In the genomic region with DNA sequence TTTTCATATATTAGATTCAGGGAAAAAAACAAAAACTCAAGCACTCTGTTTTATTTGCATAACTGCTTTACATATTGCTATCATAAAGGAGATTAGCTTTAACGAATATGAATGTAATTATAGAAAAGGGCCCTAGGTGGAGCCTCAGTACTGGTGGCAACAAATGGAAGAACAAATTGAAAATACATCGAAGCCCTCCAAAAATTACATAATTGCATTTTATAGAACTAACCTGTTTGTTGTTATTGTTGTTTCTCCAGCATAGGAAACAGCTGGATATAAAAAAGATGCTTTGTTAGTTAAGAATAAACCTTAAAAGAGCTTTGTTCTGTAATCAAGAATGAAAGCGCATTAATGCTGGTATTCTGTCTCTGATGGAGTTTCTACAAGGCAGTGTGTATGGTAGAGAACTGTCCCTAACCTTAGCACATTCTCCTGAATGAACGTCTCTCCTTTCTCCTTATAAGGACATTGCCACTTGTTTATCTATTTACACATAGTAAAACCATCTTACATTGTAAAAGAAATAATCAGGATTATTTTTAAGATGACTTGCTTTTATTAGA, we compare ENCODE assay signal across 8 cellular contexts. TPM values are rescaled to one million over a fixed set of nuclear protein-coding genes. Genes with fewer than 3 reads are reported as not detected.
A peak's percentile ranks its signal among the peaks of the same experiment; 100 is the strongest.
DNase-seq lines count a peak whose midpoint lies in the region; ATAC-seq, FAIRE-seq and TF ChIP-seq lines count a peak whose summit lies in the region.

No MANE protein-coding gene starts in this region.

- no peaks in the 10 kb centered on the region for H3K79me2 ChIP-seq in mammary epithelial cell (ENCODE audit: insufficient read depth, low read length)
- H3K79me2 ChIP-seq in HepG2 (ENCODE audit: insufficient read depth, low read length) = no peaks in the 10 kb centered on the region

- peak; percentile 91 for ATAC-seq in GM19023 (IDR thresholded peaks at IDR 0.05; ENCODE audit: unreplicated experiment)
- peak; percentile 56 for ATAC-seq in HG03196 (IDR thresholded peaks at IDR 0.05; ENCODE audit: unreplicated experiment)
- peak; percentile 77 for ATAC-seq in HepG2

- intact Hi-C loops in CD14-positive monocyte (cut with micrococcal nuclease) (no loop called here), mammary epithelial cell (cut with micrococcal nuclease) (loop anchor here (1.0 to 2.0 kb wide), 5 partner anchors 34 to 297 kb away; a partner anchor contains a TSS), HepG2 (cut with micrococcal nuclease; ENCODE audit: unreplicated experiment) (loop anchor here (1.0 to 5.0 kb wide), 4 partner anchors 34 to 142 kb away; a partner anchor contains a TSS), uterus (cut with DNase I; ENCODE audit: low total_unique reads) (no loop called here)

- peak; percentile 78 for TF ChIP-seq RAD21 in HepG2 (CRISPR knock-in tag; IDR thresholded peaks at IDR 0.05)

- H3K4me2 ChIP-seq in mammary epithelial cell (ENCODE audit: insufficient read depth, low read depth, low read length) (peak overlapping the region; percentile 74), HepG2 (ENCODE audit: low read depth, low read length) (peak overlapping the region; percentile 21; the same call in 1 of the 2 replicates)

- no peak overlapping the region for H3K4me3 Mint-ChIP-seq in CD14-positive monocyte

- H3K27me3 Mint-ChIP-seq in CD14-positive monocyte (ENCODE audit: low read depth in 3 of 3) = peaks cover 0 to 2% (median 0%) of the 10 kb centered on the region in 3 donors

- no peak overlapping the region for H3K27ac Mint-ChIP-seq in CD14-positive monocyte

- BruUV-seq in mammary epithelial cell (replicated peaks; lab: Mats Ljungman, UMichigan) = no TSS peak
- no TSS peak for BruUV-seq in HepG2 (replicated peaks; lab: Mats Ljungman, UMichigan)

- peaks cover 17% of the 10 kb centered on the region for H3K4me1 ChIP-seq in mammary epithelial cell (ENCODE audit: insufficient read depth, low read length)
- peaks cover 41% of the 10 kb centered on the region for H3K4me1 ChIP-seq in HepG2 (ENCODE audit: insufficient read depth, low read length)
- H3K4me1 ChIP-seq in uterus = no peaks in the 10 kb centered on the region

- FAIRE-seq in HepG2 (lab: Jason Lieb, UNC) = no peak

- CTCF ChIA-PET in mammary epithelial cell (lab: Charles Lee; ENCODE audit: low non-redundant PET) = interaction anchor here (0.5 to 1.6 kb wide), 3 partner anchors 41 to 192 kb away, joined by 3 to 15 read pairs (median 3); no protein-coding TSS in a partner anchor
- CTCF ChIA-PET in HepG2 (lab: Yijun Ruan, JAX; ENCODE audit: low intra/inter-chr PET ratio, low total read pairs) = interaction anchor here (1.1 to 2.5 kb wide), 4 partner anchors 78 to 143 kb away, joined by 3 to 23 read pairs (median 7); no protein-coding TSS in a partner anchor

- H2AFZ ChIP-seq in mammary epithelial cell (ENCODE audit: low read depth, low read length) (peak overlapping the region; percentile 41), HepG2 (ENCODE audit: low read length) (no peak overlapping the region)

- H3K9ac ChIP-seq in mammary epithelial cell (ENCODE audit: insufficient read depth, low read length) (peak overlapping the region; percentile 26), HepG2 (ENCODE audit: insufficient read depth, low read depth, low read length) (no peak overlapping the region)

- in situ Hi-C loops in mammary epithelial cell (cut with MboI; ENCODE audit: low sequenced_read_pairs in 2 of 2) (no loop called here), HepG2 (cut with HindIII; ENCODE audit: extremely low pct_ligation_motif_present, low pct_unique_long_range_greater_than_20kb) (loop anchor here (5.0 kb wide), 3 partner anchors 36 to 146 kb away; no protein-coding TSS in a partner anchor)

- H3K9me3 ChIP-seq in mammary epithelial cell (replicated peaks; ENCODE audit: insufficient read depth, low read length) = no peaks in the 10 kb centered on the region
- no peaks in the 10 kb centered on the region for H3K9me3 ChIP-seq in HepG2 (ENCODE audit: low read length)
- H3K9me3 ChIP-seq in uterus = no peaks in the 10 kb centered on the region

- TF ChIP-seq POLR2A in HepG2 (IDR thresholded peaks at IDR 0.05; ENCODE audit: insufficient read depth in 1 of 2, low read depth in 2 of 2, low read length in 2 of 2) (no peak), uterus (IDR thresholded peaks at IDR 0.05) (no peak)

- POLR2A ChIA-PET in HepG2 (lab: Yijun Ruan, JAX) = interaction anchor here (2.1 kb wide), 1 partner anchor 60 kb away, joined by 5 read pairs; a partner anchor contains a TSS

- TF ChIP-seq CTCF in CD14-positive monocyte (IDR thresholded peaks at IDR 0.05) = peak; percentile 79
- TF ChIP-seq CTCF in mammary epithelial cell (conservative IDR thresholded peaks at IDR 0.05 in 1 of 2, IDR thresholded peaks at IDR 0.05 in 1 of 2; ENCODE audit: extremely low read depth in 1 of 2, insufficient read depth in 1 of 2, low read depth in 1 of 2, low read length in 2 of 2) = peak; percentile 52 to 71
- peak; percentile 65 for TF ChIP-seq CTCF in HepG2 (CRISPR knock-in tag; IDR thresholded peaks at IDR 0.05)
- TF ChIP-seq CTCF in uterus (IDR thresholded peaks at IDR 0.05) = peak; percentile 53 to 72 (median 62)

- WGBS in mammary epithelial cell (ENCODE audit: low coverage, missing lambda C conversion rate) = 18% methylated on average over 4 of the region's 4 CpGs
- WGBS in HepG2 (ENCODE audit: low lambda C conversion rate) = 33% methylated on average over 4 of the region's 4 CpGs

- H3K27ac ChIP-seq in mammary epithelial cell (ENCODE audit: insufficient read depth, low read depth, low read length) (peak overlapping the region; percentile 7), HepG2 (ENCODE audit: extremely low read length, insufficient read depth, low read length) (peak overlapping the region; percentile 34), uterus (peak overlapping the region in 1 of 2 donors; percentile 45)

- H3K27me3 ChIP-seq in mammary epithelial cell (ENCODE audit: insufficient read depth, low read length) = no peaks in the 10 kb centered on the region
- no peaks in the 10 kb centered on the region for H3K27me3 ChIP-seq in HepG2 (ENCODE audit: control insufficient read depth in 1 of 2, insufficient read depth in 2 of 2, low read length in 2 of 2)
- H3K27me3 ChIP-seq in uterus = no peaks in the 10 kb centered on the region

- H3K36me3 ChIP-seq in mammary epithelial cell (ENCODE audit: insufficient read depth, low read length) = no peaks in the 10 kb centered on the region
- no peaks in the 10 kb centered on the region for H3K36me3 ChIP-seq in HepG2 (replicated peaks in 1 of 2; ENCODE audit: control insufficient read depth in 1 of 2, insufficient read depth in 2 of 2, low read length in 2 of 2)
- no peaks in the 10 kb centered on the region for H3K36me3 ChIP-seq in uterus

- no peaks in the 10 kb centered on the region for H4K20me1 ChIP-seq in mammary epithelial cell (ENCODE audit: insufficient read depth, low read length)
- H4K20me1 ChIP-seq in HepG2 (ENCODE audit: insufficient read depth, low read length) = no peaks in the 10 kb centered on the region

- H3K4me3 ChIP-seq in mammary epithelial cell (replicated peaks in 1 of 3; ENCODE audit: insufficient read depth in 1 of 3, low read depth in 2 of 3, low read length in 3 of 3) (peak overlapping the region in 2 of 3 experiments; percentile 24 to 36), HepG2 (replicated peaks in 1 of 3; ENCODE audit: insufficient read depth in 1 of 3, low read depth in 2 of 3, low read length in 3 of 3) (no peak overlapping the region), uterus (no peak overlapping the region)

- no peak for DNase-seq in CD14-positive monocyte (ENCODE audit: low spot score)
- peak; percentile 52 for DNase-seq in NCI-H446 treated with DMSO at 0.1 percent for 48 hours (lab: John Stamatoyannopoulos, UW)
- peak; percentile 36 for DNase-seq in mammary epithelial cell
- peak; percentile 41 for DNase-seq in HepG2 (ENCODE audit: low spot score)
- DNase-seq in uterus = no peak
- DNase-seq in LoVo (ENCODE audit: low spot score) = no peak

- peaks cover 5% of the 10 kb centered on the region for H3K4me1 Mint-ChIP-seq in CD14-positive monocyte

- TF ChIP-seq EP300 in HepG2 (IDR thresholded peaks at IDR 0.05; ENCODE audit: low read depth in 2 of 2, low read length in 2 of 2) = no peak
- no peak for TF ChIP-seq EP300 in HepG2 (CRISPR knock-in tag; IDR thresholded peaks at IDR 0.05; ENCODE audit: borderline replicate concordance)

- no peaks in the 10 kb centered on the region for H3K9me3 Mint-ChIP-seq in CD14-positive monocyte

- dilution Hi-C loops in mammary epithelial cell (cut with HindIII; ENCODE audit: low sequenced_read_pairs) = no loop called here

- H3K36me3 Mint-ChIP-seq in CD14-positive monocyte = no peaks in the 10 kb centered on the region

RNA-seq across cellular contexts. Expression of a gene that starts 33.7 kb away (rescaled TPM):
- under 1 TPM in 1 of 2 donors, not detected in 1; 0.08 TPM for polyA plus RNA-seq in CD14-positive monocyte
- total RNA-seq in mammary epithelial cell = 10 to 100 TPM in 1 of 2 donors, 1 to 10 TPM in 1; 4.8 to 20.0 TPM
- polyA plus RNA-seq in mammary epithelial cell = 0.63 TPM
- polyA minus RNA-seq in mammary epithelial cell = not detected
- total RNA-seq in HepG2 (2016; rRNA removed; fragmentation: Illumina TruSeq; extraction: Trizol) = 4.6 and 7.7 TPM in 2 replicates
- 1.9 and 2.0 TPM in 2 replicates for total RNA-seq in HepG2 (2016; cell fraction: cytosol; rRNA removed; fragmentation: Illumina TruSeq; extraction: Trizol; ENCODE audit: low read depth)
- total RNA-seq in HepG2 (2016; cell fraction: insoluble cytoplasmic fraction; rRNA removed; fragmentation: Illumina TruSeq; extraction: Trizol) = 4.0 and 7.6 TPM in 2 replicates
- total RNA-seq in HepG2 (2016; cell fraction: membrane; rRNA removed; fragmentation: Illumina TruSeq; extraction: Trizol) = 2.3 TPM in 2 replicates
- 7.1 and 7.4 TPM in 2 replicates for total RNA-seq in HepG2 (2016; cell fraction: nucleus; rRNA removed; fragmentation: Illumina TruSeq; extraction: Trizol)
- polyA plus RNA-seq in HepG2 (2011; rRNA removed) = 0.56 and 0.84 TPM in 2 replicates
- polyA plus RNA-seq in HepG2 (2011; cell fraction: cytosol; rRNA removed) = 0.28 and 0.45 TPM in 2 replicates
- 0.48 and 0.57 TPM in 2 replicates for polyA plus RNA-seq in HepG2 (2011; cell fraction: nucleus; rRNA removed)
- 1.3 and 1.8 TPM in 2 replicates for polyA plus RNA-seq in HepG2 (2012)
- polyA plus RNA-seq in HepG2 (2016; cell fraction: cytosol; fragmentation: Illumina TruSeq; extraction: Trizol; ENCODE audit: low read depth) = 0.10 TPM in 2 replicates
- 3.7 and 4.7 TPM in 2 replicates for polyA plus RNA-seq in HepG2 (2016; cell fraction: insoluble cytoplasmic fraction; fragmentation: Illumina TruSeq; extraction: Trizol; ENCODE audit: low read depth)
- polyA plus RNA-seq in HepG2 (2016; cell fraction: membrane; fragmentation: Illumina TruSeq; extraction: Trizol; ENCODE audit: low read depth) = 0.31 and 0.45 TPM in 2 replicates
- 4.2 and 5.1 TPM in 2 replicates for polyA plus RNA-seq in HepG2 (2016; cell fraction: nucleus; fragmentation: Illumina TruSeq; extraction: Trizol; ENCODE audit: insufficient read depth, low read depth)
- polyA minus RNA-seq in HepG2 (2011; rRNA and poly(A)+ RNA removed; ENCODE audit: low replicate concordance) = 0.14 and 0.62 TPM in 2 replicates
- 1.2 and 1.7 TPM in 2 replicates for polyA minus RNA-seq in HepG2 (2011; cell fraction: cytosol; rRNA and poly(A)+ RNA removed)
- polyA minus RNA-seq in HepG2 (2011; cell fraction: nucleus; rRNA and poly(A)+ RNA removed) = 5.3 and 6.7 TPM in 2 replicates
- 10 to 100 TPM in 2 of 4 donors, 1 to 10 TPM in 2; 3.6 to 18.0 (median 9.3) TPM for total RNA-seq in uterus

Comparison
In these comparisons a context has a peak if more than half of its experiments do, and no peak if none do; other contexts are left out.
1. DNase-seq: peak in NCI-H446 treated with DMSO at 0.1 percent for 48 hours (single experiment), mammary epithelial cell (single experiment) and HepG2 (single experiment); none in CD14-positive monocyte (single experiment), uterus (0 of 2) and LoVo (single experiment).
2. H3K4me3 ChIP-seq: peak in mammary epithelial cell (2 of 3); none in HepG2 (0 of 3) and uterus (0 of 2).
3. intact Hi-C loops: an anchor here in mammary epithelial cell (1.0 to 2.0 kb wide) and HepG2 (1.0 to 5.0 kb wide); none called in CD14-positive monocyte and uterus.
4. Peak in every context shown above with its lines, with median percentiles within 50 percentile points of each other: CTCF ChIP-seq and ATAC-seq.